Comparison of ENCODE assay signal across 23 cellular contexts in genomic region chr14:102885686-102886447, GRCh38.
"Had no signal": no experiment of that assay in that cellular context is flagged by ENCODE, and none has a peak within 500 bp of the region (broad histone marks: within the 10 kb centered on the region; RNA-seq: fewer than 3 reads in every experiment).

No MANE protein-coding gene starts in this region.

- H3K27ac Mint-ChIP-seq: activated naive CD8-positive, alpha-beta T cell treated with anti-CD3 and anti-CD28 coated beads for 36 hours; natural killer cell; T-cell; type B pancreatic cell had no signal

- H3K27me3 ChIP-seq: heart right ventricle, neutrophil, pancreas, testis had no signal

- H3K4me3 Mint-ChIP-seq: activated T-cell treated with anti-CD3 and anti-CD28 coated beads, Interleukin-2, amount 50 U/mL, for 4 hours; natural killer cell; T-cell; type B pancreatic cell had no signal

- H3K36me3 ChIP-seq: pancreas had no signal

- H3K9me3 Mint-ChIP-seq: activated naive CD8-positive, alpha-beta T cell treated with anti-CD3 and anti-CD28 coated beads for 36 hours; activated T-cell treated with anti-CD3 and anti-CD28 coated beads, Interleukin-2, amount 50 U/mL, for 4 hours; natural killer cell; T-cell; type B pancreatic cell had no signal

- H3K36me3 Mint-ChIP-seq: type B pancreatic cell had no signal

- H3K4me3 ChIP-seq: heart right ventricle, lower lobe of right lung, pancreas, testis had no signal

- H3K4me1 ChIP-seq: heart right ventricle, lower lobe of right lung, pancreas, testis had no signal

- H3K27ac ChIP-seq: epithelial cell of prostate, heart right ventricle, lower lobe of right lung, neutrophil, pancreas, testis, WERI-Rb-1 had no signal

- H3K4me1 Mint-ChIP-seq: natural killer cell, T-cell had no signal

- FAIRE-seq: bronchial epithelial cell, keratinocyte, pancreas, TTC549 had no signal

- DNase-seq: activated CD4-positive, alpha-beta T cell treated with anti-CD3 and anti-CD28 coated beads for 1 hour; activated naive CD4-positive, alpha-beta T cell treated with Interleukin-2 at 50 U/mL for 16 hours; activated naive CD8-positive, alpha-beta T cell treated with anti-CD3 and anti-CD28 coated beads for 36 hours; activated T-cell treated with anti-CD3 and anti-CD28 coated beads, Interleukin-2, amount 50 U/mL, for 4 hours; amniotic stem cell; cerebellar nuclear complex; cortex of kidney; heart right ventricle; lower lobe of right lung; midbrain; natural killer cell; pancreas; right cardiac atrium; stimulated activated naive CD4-positive, alpha-beta T cell; T-cell; testis; WERI-Rb-1 had no signal

- H3K27me3 Mint-ChIP-seq: activated naive CD8-positive, alpha-beta T cell treated with anti-CD3 and anti-CD28 coated beads for 36 hours; T-cell; type B pancreatic cell had no signal

- ATAC-seq: activated T-cell treated with anti-CD3 and anti-CD28 coated beads, Interleukin-2, amount 50 U/mL, for 4 hours; heart right ventricle; lower lobe of right lung; natural killer cell; pancreas; right cardiac atrium; T-cell had no signal

- H3K9me3 ChIP-seq: heart right ventricle, lower lobe of right lung, neutrophil, pancreas, testis had no signal
